ENCODE assay signal across 11 cellular contexts in the genomic region with DNA sequence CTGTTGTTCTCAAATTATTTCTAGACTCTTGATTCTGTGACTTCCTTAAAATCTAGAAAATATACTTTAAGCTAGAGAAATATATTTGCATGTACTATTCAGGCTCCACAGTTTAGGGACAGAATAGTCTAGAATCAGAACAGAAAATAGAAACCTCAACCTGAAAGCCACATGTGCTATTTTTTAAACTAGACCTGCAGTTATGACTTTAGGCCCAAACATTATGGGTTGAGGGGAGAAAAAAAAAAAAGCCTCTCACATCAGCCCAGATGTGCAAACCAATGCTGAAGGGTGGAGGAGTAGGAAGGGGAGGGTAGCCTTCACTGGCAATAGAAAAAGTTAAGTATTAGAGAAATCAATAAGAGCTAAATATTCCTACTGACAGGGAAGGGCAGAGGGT. TPM values are rescaled to one million over a fixed set of nuclear protein-coding genes. Genes with fewer than 3 reads are reported as not detected.
DNase-seq lines count a peak whose midpoint lies in the region; ATAC-seq, FAIRE-seq and TF ChIP-seq lines count a peak whose summit lies in the region.
"Had no signal": no experiment of that assay in that cellular context is flagged by ENCODE, and none has a peak within 500 bp of the region (broad histone marks: within the 10 kb centered on the region; RNA-seq: fewer than 3 reads in every experiment).

No MANE protein-coding gene starts in this region.

- peaks cover 92% of the 10 kb centered on the region for H3K79me2 ChIP-seq in keratinocyte (ENCODE audit: control insufficient read depth, insufficient read depth, low read length)

- no peak overlapping the region for H2AFZ ChIP-seq in keratinocyte (ENCODE audit: control insufficient read depth, low read length)

- no peak for FAIRE-seq in keratinocyte (lab: Jason Lieb, UNC)

- peaks cover 2 to 24% of the 10 kb centered on the region in 2 experiments for H3K36me3 ChIP-seq in keratinocyte (ENCODE audit: control insufficient read depth in 2 of 2, extremely low read depth in 1 of 2, insufficient read depth in 2 of 2, low read length in 2 of 2)
- H3K36me3 ChIP-seq: breast epithelium had no signal

- no peak overlapping the region for H3K4me2 ChIP-seq in keratinocyte (ENCODE audit: control insufficient read depth, extremely low read depth, insufficient read depth, low read depth, low read length)

- no peaks in the 10 kb centered on the region for H3K27me3 ChIP-seq in keratinocyte (ENCODE audit: control insufficient read depth, extremely low read depth, insufficient read depth, low read length)
- H3K27me3 ChIP-seq: breast epithelium, foreskin keratinocyte had no signal

- no peaks in the 10 kb centered on the region for H3K9me3 ChIP-seq in keratinocyte (ENCODE audit: control insufficient read depth, low read depth, low read length)
- H3K9me3 ChIP-seq: breast epithelium had no signal

- dilution Hi-C loops in keratinocyte (cut with MboI; ENCODE audit: extremely low pct_ligation_motif_present, low sequenced_read_pairs), result no loop called here

- H4K20me1 ChIP-seq in keratinocyte (ENCODE audit: control insufficient read depth, extremely low read depth, insufficient read depth, low read length), result peaks cover 37% of the 10 kb centered on the region

- ATAC-seq in GM18873 (IDR thresholded peaks at IDR 0.05; ENCODE audit: low FRiP score, unreplicated experiment) (peak; percentile 46), GM21528 (IDR thresholded peaks at IDR 0.05; ENCODE audit: low FRiP score, unreplicated experiment) (peak; percentile 58), HG03135 (IDR thresholded peaks at IDR 0.05; ENCODE audit: unreplicated experiment) (peak; percentile 56)
- ATAC-seq: foreskin keratinocyte had no signal

- H3K4me3 ChIP-seq in keratinocyte (ENCODE audit: control insufficient read depth in 2 of 3, extremely low read depth in 1 of 3, insufficient read depth in 2 of 3, low read depth in 1 of 3, low read length in 3 of 3), result no peak overlapping the region
- H3K4me3 ChIP-seq: breast epithelium, skin epidermis had no signal

- TF ChIP-seq CTCF in keratinocyte (optimal IDR thresholded peaks at IDR 0.05 in 1 of 3, IDR thresholded peaks at IDR 0.05 in 1 of 3, conservative IDR thresholded peaks at IDR 0.05 in 1 of 3; ENCODE audit: extremely low read depth in 1 of 3, insufficient read depth in 2 of 3, low read length in 3 of 3), result no peak

- H3K9me1 ChIP-seq in keratinocyte (ENCODE audit: control insufficient read depth, extremely low read depth, insufficient read depth, low read length), result peaks cover 7% of the 10 kb centered on the region

- H3K9ac ChIP-seq in keratinocyte (ENCODE audit: control insufficient read depth, extremely low read depth, insufficient read depth, low read length), result no peak overlapping the region

- peak overlapping the region; percentile 11 for H3K27ac ChIP-seq in keratinocyte (ENCODE audit: control insufficient read depth, insufficient read depth, low read length)
- H3K27ac ChIP-seq: breast epithelium, foreskin keratinocyte had no signal

- H3K4me1 ChIP-seq in keratinocyte (ENCODE audit: control insufficient read depth, extremely low read depth, insufficient read depth, low read length), result peaks cover 52% of the 10 kb centered on the region

- no peak for DNase-seq in keratinocyte (ENCODE audit: low read depth, low spot score)
- DNase-seq in amniotic stem cell (lab: John Stamatoyannopoulos, UW), result no peak
- DNase-seq in GOT3 (lab: John Stamatoyannopoulos, UW), result no peak
- DNase-seq in DMS79 treated with DMSO at 0.1 percent for 48 hours (lab: John Stamatoyannopoulos, UW), result no peak
- DNase-seq: foreskin keratinocyte, NCI-H2029 treated with DMSO at 0.1 percent for 48 hours had no signal

RNA-seq across cellular contexts. Expression of gene ELL2, which starts 35.7 kb away (rescaled TPM):
- polyA plus RNA-seq in keratinocyte, result 74.8 to 100 TPM (median 81.1 TPM) in 3 replicates
- 137 TPM for polyA plus RNA-seq in keratinocyte (2011; ENCODE audit: low read depth)
- polyA plus RNA-seq in keratinocyte (2011; cell fraction: cytosol; rRNA removed), result 48.0 and 87.5 TPM in 2 replicates
- 81.5 and 105 TPM in 2 replicates for polyA plus RNA-seq in keratinocyte (2011; cell fraction: nucleus; rRNA removed)
- polyA plus RNA-seq in keratinocyte (2012; ENCODE audit: low replicate concordance), result 65.7 and 69.5 TPM in 2 replicates
- 31.2 to 194 TPM (median 108 TPM) in 3 replicates for polyA minus RNA-seq in keratinocyte
- polyA minus RNA-seq in keratinocyte (2011; cell fraction: cytosol; rRNA and poly(A)+ RNA removed), result 103 TPM
- polyA minus RNA-seq in keratinocyte (2011; cell fraction: nucleus; rRNA and poly(A)+ RNA removed), result 182 and 311 TPM in 2 replicates
